Comparison of ENCODE assay signal across 25 cellular contexts in the genomic region with DNA sequence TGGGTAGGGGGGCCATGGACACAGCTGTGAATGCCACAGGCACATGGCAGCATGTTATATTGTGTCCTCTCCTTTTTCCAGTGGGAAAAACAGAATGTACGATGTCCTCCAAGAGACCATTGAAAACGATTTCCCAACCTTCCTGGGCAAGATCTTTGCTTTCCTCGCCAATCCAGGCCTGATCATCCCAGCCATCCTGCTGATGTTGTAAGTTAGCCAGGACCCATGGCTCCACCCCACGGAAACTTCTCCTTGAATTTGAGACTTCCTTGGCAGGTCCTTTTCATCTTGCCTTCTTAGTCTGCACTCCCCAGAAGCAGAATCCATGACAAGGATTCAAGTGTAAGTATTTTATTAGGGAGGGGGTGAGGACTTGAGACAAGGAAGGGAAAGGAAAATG.
"Had no signal": no experiment of that assay in that cellular context is flagged by ENCODE, and none has a peak within 500 bp of the region (broad histone marks: within the 10 kb centered on the region; RNA-seq: fewer than 3 reads in every experiment).

No MANE protein-coding gene starts in this region.

- FAIRE-seq: islet of Langerhans had no signal

- H3K4me1 Mint-ChIP-seq: nephron progenitor cell had no signal

- H3K4me3 ChIP-seq: hepatocyte, right lobe of liver, spleen, thyroid gland, uterus had no signal

- H3K27ac Mint-ChIP-seq: activated CD4-positive, alpha-beta T cell treated with anti-CD3 and anti-CD28 coated beads, Interleukin-2, amount 10 ng/mL, durations not matched to agents 24 days and 14 days; activated CD8-positive, alpha-beta T cell treated with anti-CD3 and anti-CD28 coated beads, Interleukin-2, amount 10 ng/mL, durations not matched to agents 7 days and 5 days; activated naive CD4-positive, alpha-beta T cell treated with anti-CD3 and anti-CD28 coated beads for 36 hours; nephron progenitor cell; progenitor cell of endocrine pancreas had no signal

- H3K79me2 ChIP-seq: hepatocyte had no signal

- H3K9me3 Mint-ChIP-seq: activated CD4-positive, alpha-beta T cell treated with anti-CD3 and anti-CD28 coated beads, Interleukin-2, amount 10 ng/mL, durations not matched to agents 24 days and 14 days had no signal

- H3K4me3 Mint-ChIP-seq: activated CD4-positive, alpha-beta T cell treated with anti-CD3 and anti-CD28 coated beads, Interleukin-2, amount 10 ng/mL, durations not matched to agents 24 days and 14 days; activated CD8-positive, alpha-beta T cell treated with anti-CD3 and anti-CD28 coated beads, Interleukin-2, amount 10 ng/mL, durations not matched to agents 7 days and 5 days; activated naive CD4-positive, alpha-beta T cell treated with anti-CD3 and anti-CD28 coated beads for 36 hours; activated T-cell treated with anti-CD3 and anti-CD28 coated beads, Interleukin-2, amount 50 U/mL, for 4 hours; nephron progenitor cell had no signal

- H3K4me1 ChIP-seq: right lobe of liver, spleen, thyroid gland, uterus had no signal

- H3K36me3 ChIP-seq: right lobe of liver, spleen, thyroid gland, uterus had no signal

- H2AFZ ChIP-seq: hepatocyte had no signal

- H3K27ac ChIP-seq: hepatocyte, right lobe of liver, spleen, thyroid gland, uterus had no signal

- H3K27me3 ChIP-seq: hepatocyte, right lobe of liver, thyroid gland, uterus had no signal

- ATAC-seq: activated CD8-positive, alpha-beta T cell treated with anti-CD3 and anti-CD28 coated beads, Interleukin-2, amount 10 ng/mL, durations not matched to agents 7 days and 5 days; activated T-cell treated with anti-CD3 and anti-CD28 coated beads, Interleukin-2, amount 50 U/mL, for 4 hours; left colon; right lobe of liver had no signal

- H3K9me3 ChIP-seq: right lobe of liver, thyroid gland, uterus had no signal

- H3K4me2 ChIP-seq: hepatocyte had no signal

- DNase-seq: activated CD4-positive, alpha-beta T cell treated with anti-CD3 and anti-CD28 coated beads, Interleukin-2, amount 10 ng/mL, durations not matched to agents 24 days and 14 days; activated CD4-positive, CD25-positive, alpha-beta regulatory T cell; activated CD8-positive, alpha-beta memory T cell treated with anti-CD3 and anti-CD28 coated beads, Interleukin-2, amount 50 U/mL, for 4 hours; activated CD8-positive, alpha-beta T cell treated with anti-CD3 and anti-CD28 coated beads, Interleukin-2, amount 10 ng/mL, durations not matched to agents 7 days and 5 days; activated naive CD4-positive, alpha-beta T cell treated with anti-CD3 and anti-CD28 coated beads for 36 hours; activated T-cell treated with anti-CD3 and anti-CD28 coated beads, Interleukin-2, amount 50 U/mL, for 4 hours; anterior cingulate cortex; cerebellar nuclear complex; cortex of kidney; effector CD4-positive, alpha-beta T cell; left colon; mammary epithelial cell; midbrain; nephron progenitor cell; occipital lobe; right lobe of liver; spleen; stimulated activated naive CD4-positive, alpha-beta T cell; T-helper 1 cell; T-helper 9 cell; thyroid gland had no signal
